ENCODE assay signal across 27 cellular contexts in the genomic region with DNA sequence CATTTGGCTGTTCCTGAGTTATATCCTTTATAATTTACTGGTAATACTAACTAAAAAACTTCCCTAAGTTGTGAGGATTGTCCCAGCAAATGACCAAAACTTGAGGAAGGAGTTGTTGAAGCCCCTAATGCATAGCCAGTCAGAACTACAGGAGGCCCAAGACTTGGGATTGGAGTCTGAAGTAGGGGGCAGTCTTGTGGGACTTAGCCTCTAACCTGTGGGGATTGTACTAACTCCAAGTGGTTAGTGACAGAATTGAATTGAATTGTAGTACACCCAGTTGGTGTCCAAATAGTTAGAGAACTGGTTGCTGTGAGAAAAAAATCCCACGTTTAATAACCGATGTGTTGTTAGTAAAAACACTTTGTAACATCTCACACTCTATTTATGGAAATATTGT.
"Had no signal": no experiment of that assay in that cellular context is flagged by ENCODE, and none has a peak within 500 bp of the region (broad histone marks: within the 10 kb centered on the region; RNA-seq: fewer than 3 reads in every experiment).

No MANE protein-coding gene starts in this region.

- H3K4me1 ChIP-seq: SJCRH30 had no signal

- H3K4me2 ChIP-seq: KMS-11, PC-9 had no signal

- H3K4me3 ChIP-seq: K562, PC-9, Peyer's patch, SJCRH30 had no signal

- H3K4me3 Mint-ChIP-seq: IgD-negative memory B cell had no signal

- H3K27ac ChIP-seq: HL-60, KMS-11, PC-9, Peyer's patch, SJCRH30 had no signal

- H3K4me1 Mint-ChIP-seq: IgD-negative memory B cell had no signal

- H3K36me3 ChIP-seq: Peyer's patch, SJCRH30 had no signal

- H3K27me3 Mint-ChIP-seq: IgD-negative memory B cell had no signal

- H3K27me3 ChIP-seq: Peyer's patch, SJCRH30 had no signal

- H3K9ac ChIP-seq: KMS-11 had no signal

- ATAC-seq: K562, Right ventricle myocardium inferior, SK-N-SH treated with all-trans-retinoic acid at 6 μM for 48 hours had no signal

- H3K27ac Mint-ChIP-seq: IgD-negative memory B cell had no signal

- H3K9me3 ChIP-seq: Peyer's patch, SJCRH30 had no signal

- H3K36me3 Mint-ChIP-seq: IgD-negative memory B cell had no signal

- H2AFZ ChIP-seq: PC-9 had no signal

- DNase-seq: Kasumi-1; MM.1S; NCI-H1048; NCI-H1105; NCI-H1417; NCI-H1436 treated with DMSO at 0.1 percent for 48 hours; NCI-H1694; NCI-H187 treated with DMSO at 0.1 percent for 48 hours; NCI-H2029 treated with DMSO at 0.1 percent for 48 hours; NCI-H2107; NCI-H226; NCI-H446; NCI-H510A; NCI-H524 treated with DMSO at 0.1 percent for 48 hours; NCI-H69; NCI-H774; NK-92 treated with Interleukin-12 subunit alpha and Interleukin-12 subunit beta, amount 100 ng/mL, for 24 hours; PC-9; Peyer's patch; SHP77 treated with DMSO at 0.1 percent for 48 hours; SJCRH30 had no signal
